ENCODE assay signal across 22 cellular contexts in genomic region chr1:63929106-63929478, GRCh38.
DNase-seq lines count a peak whose midpoint lies in the region; ATAC-seq and TF ChIP-seq lines count a peak whose summit lies in the region.
"Had no signal": no experiment of that assay in that cellular context is flagged by ENCODE, and none has a peak within 500 bp of the region (broad histone marks: within the 10 kb centered on the region; RNA-seq: fewer than 3 reads in every experiment).

No MANE protein-coding gene starts in this region.

- no peaks in the 10 kb centered on the region for H3K4me1 ChIP-seq in neuronal stem cell (ENCODE audit: control insufficient read depth in 2 of 2, insufficient read depth in 1 of 2, low read depth in 1 of 2, low read length in 2 of 2)
- peaks cover 17% of the 10 kb centered on the region for H3K4me1 ChIP-seq in suprapubic skin
- no peaks in the 10 kb centered on the region for H3K4me1 ChIP-seq in lower lobe of right lung

- H3K4me2 ChIP-seq in neuronal stem cell (ENCODE audit: insufficient read depth, low read length, poor library complexity, severe bottlenecking): peak overlapping the region; percentile 11
- H3K4me2 ChIP-seq: BLaER1 had no signal

- H3K36me3 ChIP-seq in neuronal stem cell (replicated peaks in 1 of 2; ENCODE audit: control insufficient read depth in 2 of 2, insufficient read depth in 2 of 2, low read length in 2 of 2) (no peaks in the 10 kb centered on the region), suprapubic skin (no peaks in the 10 kb centered on the region), lower lobe of right lung (no peaks in the 10 kb centered on the region)
- H3K36me3 ChIP-seq: BLaER1, esophagus squamous epithelium, neutrophil had no signal

- H3K4me3 ChIP-seq in foreskin fibroblast (ENCODE audit: low read depth in 1 of 2, low read length in 2 of 2): no peak overlapping the region
- no peak overlapping the region for H3K4me3 ChIP-seq in neuronal stem cell (ENCODE audit: low read length in 2 of 2)
- no peak overlapping the region for H3K4me3 ChIP-seq in suprapubic skin
- H3K4me3 ChIP-seq in lower lobe of right lung: no peak overlapping the region
- H3K4me3 ChIP-seq: BLaER1, esophagus squamous epithelium, skin epidermis had no signal

- no peaks in the 10 kb centered on the region for H3K79me1 ChIP-seq in neuronal stem cell (ENCODE audit: low read depth, low read length)

- no peak overlapping the region for H2BK5ac ChIP-seq in neuronal stem cell (ENCODE audit: low read length)

- no peak overlapping the region for H2BK120ac ChIP-seq in neuronal stem cell (ENCODE audit: low read depth, low read length)

- TF ChIP-seq POLR2A in suprapubic skin (IDR thresholded peaks at IDR 0.05): no peak

- intact Hi-C loops in lower lobe of right lung (cut with DNase I): no loop called here

- H3K27me3 ChIP-seq in neuronal stem cell (ENCODE audit: control insufficient read depth in 3 of 3, insufficient read depth in 3 of 3, low read depth in 1 of 3, low read length in 3 of 3) (no peaks in the 10 kb centered on the region), suprapubic skin (no peaks in the 10 kb centered on the region), lower lobe of right lung (ENCODE audit: low read depth) (no peaks in the 10 kb centered on the region)
- H3K27me3 ChIP-seq: BLaER1, esophagus squamous epithelium, neutrophil had no signal

- H2AK5ac ChIP-seq in neuronal stem cell (ENCODE audit: low read depth, low read length): no peak overlapping the region

- H3K23ac ChIP-seq in neuronal stem cell (ENCODE audit: low read depth, low read length, poor library complexity): no peak overlapping the region

- no peak for TF ChIP-seq EP300 in suprapubic skin (IDR thresholded peaks at IDR 0.05)

- no peak overlapping the region for H4K91ac ChIP-seq in neuronal stem cell (ENCODE audit: low read depth, low read length, poor library complexity)

- H2AFZ ChIP-seq in neuronal stem cell (ENCODE audit: low read length): no peak overlapping the region

- H3K9me3 ChIP-seq in neuronal stem cell (replicated peaks in 1 of 2; ENCODE audit: control insufficient read depth in 2 of 2, insufficient read depth in 1 of 2, low read depth in 1 of 2, low read length in 2 of 2) (no peaks in the 10 kb centered on the region), suprapubic skin (no peaks in the 10 kb centered on the region), lower lobe of right lung (no peaks in the 10 kb centered on the region)
- H3K9me3 ChIP-seq: BLaER1, esophagus squamous epithelium, neutrophil had no signal

- H2BK15ac ChIP-seq in neuronal stem cell (ENCODE audit: low read length): no peak overlapping the region

- no peak for ATAC-seq in lower lobe of right lung
- ATAC-seq: activated naive CD8-positive, alpha-beta T cell treated with anti-CD3 and anti-CD28 coated beads, Interleukin-2, amount 50 U/mL, for 24 hours had no signal

- H3K14ac ChIP-seq in neuronal stem cell (ENCODE audit: low read length): no peak overlapping the region

- WGBS in neuronal stem cell (ENCODE audit: extremely low coverage in 2 of 2, insufficient read length in 2 of 2, insufficient replicate concordance in 1 of 2), 2 donors: no CpG with 5 or more reads among the region's 3 CpGs
- 65% methylated on average over 3 of the region's 3 CpGs for WGBS in suprapubic skin

- H3K4ac ChIP-seq in neuronal stem cell (ENCODE audit: low read length): no peak overlapping the region

- no peak for TF ChIP-seq CTCF in VCaP (conservative IDR thresholded peaks at IDR 0.05)
- TF ChIP-seq CTCF in foreskin fibroblast (IDR thresholded peaks at IDR 0.05; ENCODE audit: low read depth, low read length): no peak
- TF ChIP-seq CTCF in suprapubic skin (IDR thresholded peaks at IDR 0.05): no peak
- no peak for TF ChIP-seq CTCF in lower lobe of right lung (IDR thresholded peaks at IDR 0.05)

- DNase-seq in foreskin fibroblast: peak; percentile 41 to 68
- no peak for DNase-seq in neuronal stem cell (ENCODE audit: low spot score)
- DNase-seq in suprapubic skin (ENCODE audit: low spot score in 2 of 2): no peak
- no peak for DNase-seq in lower lobe of right lung
- no peak for DNase-seq in EL
- no peak for DNase-seq in activated CD4-positive, CD25-positive, alpha-beta regulatory T cell (lab: John Stamatoyannopoulos, UW)
- DNase-seq: activated naive CD8-positive, alpha-beta T cell treated with anti-CD3 and anti-CD28 coated beads, Interleukin-2, amount 50 U/mL, for 24 hours; central memory CD4-positive, alpha-beta T cell; effector CD4-positive, alpha-beta T cell; esophagus squamous epithelium; KG1; kidney glomerular epithelial cell; NCI-H2029 treated with DMSO at 0.1 percent for 48 hours; NCI-H524; PC-3; stimulated activated CD4-positive, alpha-beta T cell treated with anti-CD3 and anti-CD28 coated beads, Interleukin-4, amount 100 ng/mL, for 4 hours; substantia nigra; T-helper 2 cell had no signal

- no peak overlapping the region for H3K9ac ChIP-seq in neuronal stem cell (ENCODE audit: low read depth, low read length, poor library complexity)
- H3K9ac ChIP-seq: BLaER1 had no signal

- no peak overlapping the region for H3K18ac ChIP-seq in neuronal stem cell (ENCODE audit: low read length)

- H3K27ac ChIP-seq in VCaP (peak overlapping the region; percentile 89), neuronal stem cell (replicated peaks; ENCODE audit: low read length) (no peak overlapping the region), suprapubic skin (peak overlapping the region; percentile 52), lower lobe of right lung (no peak overlapping the region)
- H3K27ac ChIP-seq: BLaER1, neutrophil had no signal

- no peak overlapping the region for H4K8ac ChIP-seq in neuronal stem cell (ENCODE audit: low read depth, low read length)

- no peak overlapping the region for H2BK12ac ChIP-seq in neuronal stem cell (ENCODE audit: low read length)

Comparison
In these comparisons a context has a peak if more than half of its experiments do, and no peak if none do; other contexts are left out.
1. H3K27ac ChIP-seq: peak in VCaP (single experiment) and suprapubic skin (single experiment); none in neuronal stem cell (single experiment) and lower lobe of right lung (single experiment).
2. DNase-seq: peak in foreskin fibroblast (2 of 2); none in neuronal stem cell (single experiment), suprapubic skin (0 of 2), lower lobe of right lung (single experiment), EL (single experiment) and activated CD4-positive, CD25-positive, alpha-beta regulatory T cell (0 of 4).